In the genomic region with DNA sequence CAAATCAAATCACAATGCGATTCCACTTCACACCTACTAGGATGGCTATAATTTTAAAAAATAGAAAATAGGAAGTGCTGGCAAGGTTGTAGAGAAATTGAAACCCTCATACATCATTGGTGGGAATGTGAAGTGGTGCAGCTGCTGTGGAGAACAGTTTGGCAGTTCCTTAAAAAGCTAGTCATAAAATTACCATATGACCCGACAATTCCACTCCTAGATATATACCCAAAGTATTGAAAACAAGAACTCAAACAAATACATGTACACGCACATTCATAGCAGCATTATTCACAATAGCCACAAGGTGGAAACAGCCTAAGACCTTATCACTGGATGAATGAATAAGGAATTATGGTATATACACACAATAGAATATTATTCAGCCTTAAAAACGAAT, we compare ENCODE assay signal across 17 cellular contexts. TPM values are rescaled to one million over a fixed set of nuclear protein-coding genes. Genes with fewer than 3 reads are reported as not detected.
DNase-seq lines count a peak whose midpoint lies in the region; ATAC-seq, FAIRE-seq and TF ChIP-seq lines count a peak whose summit lies in the region.
"Had no signal": no experiment of that assay in that cellular context is flagged by ENCODE, and none has a peak within 500 bp of the region (broad histone marks: within the 10 kb centered on the region; RNA-seq: fewer than 3 reads in every experiment).

No MANE protein-coding gene starts in this region.

- peak in 1 of 2 experiments; percentile 38; a peak in 2 of 6 replicates for ATAC-seq in A549
- ATAC-seq in HG03039 (IDR thresholded peaks at IDR 0.05; ENCODE audit: unreplicated experiment): no peak
- no peak for ATAC-seq in GM19395 (IDR thresholded peaks at IDR 0.05; ENCODE audit: unreplicated experiment)
- ATAC-seq: esophagus mucosa had no signal

- no peak overlapping the region for H3K27ac ChIP-seq in A549

- no peaks in the 10 kb centered on the region for H3K9me3 ChIP-seq in A549

- TF ChIP-seq POLR2A in A549 (IDR thresholded peaks at IDR 0.05; ENCODE audit: low read length): no peak

- H3K4me1 ChIP-seq in A549: no peaks in the 10 kb centered on the region

- CTCF ChIA-PET in A549 (lab: Yijun Ruan, JAX): no interaction called here

- 72% methylated on average over 4 of the region's 4 CpGs for WGBS in A549 (ENCODE audit: missing lambda C conversion rate)

- no peak for FAIRE-seq in A549 (lab: Jason Lieb, UNC)

- no peak overlapping the region for H3K4me2 ChIP-seq in A549

- no peak for TF ChIP-seq RAD21 in A549 (conservative IDR thresholded peaks at IDR 0.05 in 1 of 2, IDR thresholded peaks at IDR 0.05 in 1 of 2)

- no peak overlapping the region for H3K4me3 ChIP-seq in A549

- TF ChIP-seq EP300 in A549 (IDR thresholded peaks at IDR 0.05): no peak

- DNase-seq in A549 (ENCODE audit: low read depth in 1 of 2, low spot score in 1 of 2): peak in 1 of 2 experiments; percentile 39
- no peak for DNase-seq in GM10266 (ENCODE audit: extremely low spot score)
- DNase-seq in NOMO-1 treated with DMSO at 0.1 percent for 48 hours (lab: John Stamatoyannopoulos, UW; ENCODE audit: unreplicated experiment): peak; percentile 72
- DNase-seq in dermis blood vessel endothelial cell: peak; percentile 41
- DNase-seq in mucosa of gallbladder (ENCODE audit: low spot score): no peak
- no peak for DNase-seq in NCI-H748 treated with DMSO at 0.1 percent for 48 hours (lab: John Stamatoyannopoulos, UW)
- DNase-seq: activated CD4-positive, alpha-beta T cell treated with anti-CD3 and anti-CD28 coated beads, Interleukin-2, amount 50 U/mL, for 4 hours; COR-L47; GOT3; kidney glomerular epithelial cell; NCI-H1930; occipital lobe; stimulated activated CD4-positive, alpha-beta T cell treated with anti-CD3 and anti-CD28 coated beads, Interleukin-2, amount 100 ng/mL, for 48 hours had no signal

- POLR2A ChIA-PET in A549 (lab: Yijun Ruan, JAX): no interaction called here

- TF ChIP-seq CTCF in A549 (IDR thresholded peaks at IDR 0.05): peak; percentile 14; the same call in 1 of the 3 replicates
- TF ChIP-seq CTCF in GM10266 (IDR thresholded peaks at IDR 0.05; ENCODE audit: control insufficient read depth, insufficient read depth, low read depth, missing control alignments): peak; percentile 14

TF ChIP-seq in A549, 52 proteins besides CTCF, POLR2A, EP300 and RAD21:
- TF ChIP-seq MAZ (IDR thresholded peaks at IDR 0.05; ENCODE audit: borderline replicate concordance, low read depth, low read length): no peak

RNA-seq across cellular contexts. Expression of a gene that starts 12.0 kb away (rescaled TPM):
- 295 and 353 TPM in 2 replicates for polyA plus RNA-seq in A549 (2011; rRNA removed)
- polyA plus RNA-seq in A549 (2012; cell fraction: cytosol; rRNA removed): 149 and 172 TPM in 2 replicates
- 53.3 and 78.4 TPM in 2 replicates for polyA plus RNA-seq in A549 (2012; cell fraction: nucleus; rRNA removed)
- 613 to 689 TPM (median 641 TPM) in 3 replicates for polyA plus RNA-seq in A549 (2017; fragmentation: RNase III; extraction: RNeasy Plus Mini Kit Qiagen cat#74134 plus additional on column Dnase treatment)
- polyA minus RNA-seq in A549 (2011; rRNA and poly(A)+ RNA removed): 41.7 and 44.2 TPM in 2 replicates
- 250 and 594 TPM in 2 replicates for total RNA-seq in dermis blood vessel endothelial cell
- total RNA-seq in mucosa of gallbladder: 205 TPM

RNA-seq across cellular contexts. Expression of a gene that starts 31.4 kb away (rescaled TPM):
- 0.48 TPM in 1 of 2 replicates, not detected in the other for polyA plus RNA-seq in A549 (2011; rRNA removed)
- polyA plus RNA-seq in A549 (2012; cell fraction: cytosol; rRNA removed): not detected in 2 replicates
- polyA plus RNA-seq in A549 (2012; cell fraction: nucleus; rRNA removed): not detected in 2 replicates
- polyA plus RNA-seq in A549 (2017; fragmentation: RNase III; extraction: RNeasy Plus Mini Kit Qiagen cat#74134 plus additional on column Dnase treatment): 0.31 to 0.53 TPM (median 0.33 TPM) in 3 replicates
- polyA minus RNA-seq in A549 (2011; rRNA and poly(A)+ RNA removed): 0.12 TPM in 1 of 2 replicates, not detected in the other
- total RNA-seq in dermis blood vessel endothelial cell: 0.05 TPM in 1 of 2 replicates, not detected in the other
- total RNA-seq in mucosa of gallbladder: not detected
- total RNA-seq: esophagus mucosa, occipital lobe, temporal lobe had no signal

Comparison
In these comparisons a context has a peak if more than half of its experiments do, and no peak if none do; other contexts are left out.
1. DNase-seq: peak in NOMO-1 treated with DMSO at 0.1 percent for 48 hours (single experiment) and dermis blood vessel endothelial cell (single experiment); none in GM10266 (single experiment), mucosa of gallbladder (single experiment) and NCI-H748 treated with DMSO at 0.1 percent for 48 hours (single experiment).